1 cellular context compared by ENCODE assay signal in the genomic region with DNA sequence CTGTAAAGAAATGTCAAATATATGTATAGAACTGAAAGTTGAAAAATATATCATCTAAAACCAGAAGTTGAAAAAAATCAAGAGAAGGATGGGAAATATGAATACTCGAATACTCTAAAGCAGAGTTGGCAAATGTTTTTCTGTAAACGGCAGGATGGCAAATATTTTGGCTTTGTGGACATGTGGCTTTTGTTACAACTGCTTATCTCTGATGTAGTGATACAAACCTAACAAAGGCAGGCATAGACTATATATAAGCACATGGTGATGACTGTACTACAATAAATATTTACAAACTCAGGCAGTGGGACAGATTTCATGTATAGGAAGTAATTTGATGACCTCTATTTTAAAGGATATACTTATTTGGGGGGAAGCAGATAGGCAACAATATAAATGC.
TF ChIP-seq lines count a peak whose summit lies in the region.

No MANE protein-coding gene starts in this region.

TF ChIP-seq in HepG2, 621 proteins besides CTCF, POLR2A, EP300 and RAD21 (continued from another document):
- TF ChIP-seq, protein P1, sequence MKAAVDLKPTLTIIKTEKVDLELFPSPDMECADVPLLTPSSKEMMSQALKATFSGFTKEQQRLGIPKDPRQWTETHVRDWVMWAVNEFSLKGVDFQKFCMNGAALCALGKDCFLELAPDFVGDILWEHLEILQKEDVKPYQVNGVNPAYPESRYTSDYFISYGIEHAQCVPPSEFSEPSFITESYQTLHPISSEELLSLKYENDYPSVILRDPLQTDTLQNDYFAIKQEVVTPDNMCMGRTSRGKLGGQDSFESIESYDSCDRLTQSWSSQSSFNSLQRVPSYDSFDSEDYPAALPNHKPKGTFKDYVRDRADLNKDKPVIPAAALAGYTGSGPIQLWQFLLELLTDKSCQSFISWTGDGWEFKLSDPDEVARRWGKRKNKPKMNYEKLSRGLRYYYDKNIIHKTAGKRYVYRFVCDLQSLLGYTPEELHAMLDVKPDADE (CRISPR knock-in tag; IDR thresholded peaks at IDR 0.05) = no peak
- TF ChIP-seq, protein P2, sequence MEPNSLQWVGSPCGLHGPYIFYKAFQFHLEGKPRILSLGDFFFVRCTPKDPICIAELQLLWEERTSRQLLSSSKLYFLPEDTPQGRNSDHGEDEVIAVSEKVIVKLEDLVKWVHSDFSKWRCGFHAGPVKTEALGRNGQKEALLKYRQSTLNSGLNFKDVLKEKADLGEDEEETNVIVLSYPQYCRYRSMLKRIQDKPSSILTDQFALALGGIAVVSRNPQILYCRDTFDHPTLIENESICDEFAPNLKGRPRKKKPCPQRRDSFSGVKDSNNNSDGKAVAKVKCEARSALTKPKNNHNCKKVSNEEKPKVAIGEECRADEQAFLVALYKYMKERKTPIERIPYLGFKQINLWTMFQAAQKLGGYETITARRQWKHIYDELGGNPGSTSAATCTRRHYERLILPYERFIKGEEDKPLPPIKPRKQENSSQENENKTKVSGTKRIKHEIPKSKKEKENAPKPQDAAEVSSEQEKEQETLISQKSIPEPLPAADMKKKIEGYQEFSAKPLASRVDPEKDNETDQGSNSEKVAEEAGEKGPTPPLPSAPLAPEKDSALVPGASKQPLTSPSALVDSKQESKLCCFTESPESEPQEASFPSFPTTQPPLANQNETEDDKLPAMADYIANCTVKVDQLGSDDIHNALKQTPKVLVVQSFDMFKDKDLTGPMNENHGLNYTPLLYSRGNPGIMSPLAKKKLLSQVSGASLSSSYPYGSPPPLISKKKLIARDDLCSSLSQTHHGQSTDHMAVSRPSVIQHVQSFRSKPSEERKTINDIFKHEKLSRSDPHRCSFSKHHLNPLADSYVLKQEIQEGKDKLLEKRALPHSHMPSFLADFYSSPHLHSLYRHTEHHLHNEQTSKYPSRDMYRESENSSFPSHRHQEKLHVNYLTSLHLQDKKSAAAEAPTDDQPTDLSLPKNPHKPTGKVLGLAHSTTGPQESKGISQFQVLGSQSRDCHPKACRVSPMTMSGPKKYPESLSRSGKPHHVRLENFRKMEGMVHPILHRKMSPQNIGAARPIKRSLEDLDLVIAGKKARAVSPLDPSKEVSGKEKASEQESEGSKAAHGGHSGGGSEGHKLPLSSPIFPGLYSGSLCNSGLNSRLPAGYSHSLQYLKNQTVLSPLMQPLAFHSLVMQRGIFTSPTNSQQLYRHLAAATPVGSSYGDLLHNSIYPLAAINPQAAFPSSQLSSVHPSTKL (CRISPR knock-in tag; IDR thresholded peaks at IDR 0.05) = peak; percentile 51; the same call in 1 of the 2 replicates
- peak; percentile 66 for TF ChIP-seq FOSL2 (CRISPR knock-in tag; IDR thresholded peaks at IDR 0.05)
- no peak for TF ChIP-seq ZNF567 (CRISPR knock-in tag; IDR thresholded peaks at IDR 0.05; ENCODE audit: borderline replicate concordance)
- no peak for TF ChIP-seq FOXA1 (IDR thresholded peaks at IDR 0.05)
- TF ChIP-seq FOXA1 (CRISPR knock-in tag; IDR thresholded peaks at IDR 0.05) = 0 out of 2 replicates have a peak, but pooled peaks have one; percentile 11
- no peak for TF ChIP-seq RFXANK (CRISPR knock-in tag; IDR thresholded peaks at IDR 0.05)
- peak; percentile 28; the same call in 1 of the 2 replicates for TF ChIP-seq HMG20A (CRISPR knock-in tag; IDR thresholded peaks at IDR 0.05; ENCODE audit: borderline replicate concordance)
- no peak for TF ChIP-seq SOX13 (IDR thresholded peaks at IDR 0.05)
- peak in 1 of 2 experiments; percentile 70; a peak in 1 of 4 replicates for TF ChIP-seq SOX13 (CRISPR knock-in tag; conservative IDR thresholded peaks at IDR 0.05 in 1 of 2, IDR thresholded peaks at IDR 0.05 in 1 of 2)
- no peak for TF ChIP-seq FOXP1 (IDR thresholded peaks at IDR 0.05)
- TF ChIP-seq FOXP1 (CRISPR knock-in tag; IDR thresholded peaks at IDR 0.05) = 0 out of 2 replicates have a peak, but pooled peaks have one; percentile 14
- no peak for TF ChIP-seq GTF2F1 (IDR thresholded peaks at IDR 0.05; ENCODE audit: low read length)
- TF ChIP-seq GATAD2A (CRISPR knock-in tag; IDR thresholded peaks at IDR 0.05) = 0 out of 2 replicates have a peak, but pooled peaks have one; percentile 18
- peak; percentile 68; the same call in 1 of the 2 replicates for TF ChIP-seq SOX5 (CRISPR knock-in tag; IDR thresholded peaks at IDR 0.05; ENCODE audit: borderline replicate concordance)
- no peak for TF ChIP-seq SOX6 (IDR thresholded peaks at IDR 0.05)
- peak; percentile 40; the same call in 1 of the 2 replicates for TF ChIP-seq SOX6 (CRISPR knock-in tag; IDR thresholded peaks at IDR 0.05)
- peak; percentile 29; the same call in 1 of the 2 replicates for TF ChIP-seq FOXA3 (CRISPR knock-in tag; IDR thresholded peaks at IDR 0.05)
TF ChIP-seq in HepG2: peak in this region for 12.
